ENCODE assay signal across 1 cellular context in genomic region chr3:135895106-135895733, GRCh38.
TF ChIP-seq lines count a peak whose summit lies in the region.

No MANE protein-coding gene starts in this region.

TF ChIP-seq in HEK293, 187 proteins besides CTCF, POLR2A, EP300 and RAD21 (continued from another document):
- no peak for TF ChIP-seq ZNF280C (tag by site-specific recombination; IDR thresholded peaks at IDR 0.05)
TF ChIP-seq in HEK293: peak in this region for 1.
